ENCODE assay signal across 24 cellular contexts in the genomic region with DNA sequence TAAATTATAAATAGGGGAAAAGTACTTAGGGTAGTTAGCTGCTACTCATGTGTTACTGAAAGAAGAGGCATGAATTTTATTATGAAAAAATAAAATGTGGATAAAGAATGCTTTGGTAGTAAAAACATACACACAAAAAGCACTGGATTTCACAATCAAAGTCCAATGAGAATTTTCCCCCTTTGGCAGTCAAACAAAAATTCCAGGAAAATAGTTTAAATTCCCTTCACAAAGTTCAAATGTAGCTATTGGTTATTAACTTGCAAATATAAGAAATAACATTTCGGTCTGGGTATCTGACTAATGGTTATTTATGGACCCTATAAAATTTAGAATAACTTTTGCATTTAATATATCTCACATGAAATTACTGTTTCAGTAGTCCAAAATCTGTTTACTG.
DNase-seq lines count a peak whose midpoint lies in the region; ATAC-seq, FAIRE-seq and TF ChIP-seq lines count a peak whose summit lies in the region.
"Had no signal": no experiment of that assay in that cellular context is flagged by ENCODE, and none has a peak within 500 bp of the region (broad histone marks: within the 10 kb centered on the region; RNA-seq: fewer than 3 reads in every experiment).

No MANE protein-coding gene starts in this region.

- no peak overlapping the region for H3K27ac ChIP-seq in A549
- H3K27ac ChIP-seq in kidney (ENCODE audit: low read depth in 2 of 2, low read length in 2 of 2): no peak overlapping the region
- H3K27ac ChIP-seq in PC-9: no peak overlapping the region
- H3K27ac ChIP-seq: psoas muscle had no signal

- ATAC-seq in A549: no peak
- ATAC-seq in activated CD4-positive, alpha-beta T cell treated with anti-CD3 and anti-CD28 coated beads for 36 hours: no peak
- ATAC-seq: CD8-positive, alpha-beta T cell; K562; psoas muscle; Right ventricle myocardium inferior had no signal

- intact Hi-C loops in kidney (cut with DNase I): no loop called here
- intact Hi-C loops in activated CD4-positive, alpha-beta T cell treated with anti-CD3 and anti-CD28 coated beads for 36 hours (cut with DNase I, micrococcal nuclease): no loop called here
- intact Hi-C loops in PC-9 (cut with micrococcal nuclease; ENCODE audit: unreplicated experiment): no loop called here

- H4K20me1 ChIP-seq in PC-9 (ENCODE audit: insufficient read depth): no peaks in the 10 kb centered on the region

- no peaks in the 10 kb centered on the region for H3K9me3 Mint-ChIP-seq in activated CD4-positive, alpha-beta T cell treated with anti-CD3 and anti-CD28 coated beads for 36 hours (ENCODE audit: low read depth)
- H3K9me3 Mint-ChIP-seq: activated naive CD4-positive, alpha-beta T cell treated with anti-CD3 and anti-CD28 coated beads for 36 hours; CD8-positive, alpha-beta T cell; H9; memory B cell; nephron; T-helper 1 cell treated with Interleukin-12 subunit alpha and Interleukin-12 subunit beta and Interleukin-4 antibody, amounts not matched to agents 30 μg/mL and 1 μg/mL, for 36 hours had no signal

- peaks cover 13% of the 10 kb centered on the region for H3K4me1 ChIP-seq in A549
- H3K4me1 ChIP-seq in kidney (ENCODE audit: control insufficient read depth in 1 of 2, insufficient read depth in 1 of 2, low read depth in 1 of 2, low read length in 2 of 2): peaks cover 4 to 14% of the 10 kb centered on the region in 2 donors
- H3K4me1 ChIP-seq in PC-9 (replicated peaks; ENCODE audit: insufficient read depth): no peaks in the 10 kb centered on the region

- BruUV-seq in PC-9 (replicated peaks; lab: Mats Ljungman, UMichigan): no TSS peak

- H3K27me3 ChIP-seq in PC-9 (ENCODE audit: insufficient read depth, low read depth): no peaks in the 10 kb centered on the region
- H3K27me3 ChIP-seq: brain microvascular endothelial cell, dorsolateral prefrontal cortex had no signal

- no peak overlapping the region for H2AFZ ChIP-seq in PC-9

- TF ChIP-seq EP300 in A549 (IDR thresholded peaks at IDR 0.05): no peak

- H3K27me3 Mint-ChIP-seq in activated CD4-positive, alpha-beta T cell treated with anti-CD3 and anti-CD28 coated beads for 36 hours: no peaks in the 10 kb centered on the region
- H3K27me3 Mint-ChIP-seq: memory B cell had no signal

- DNase-seq in A549 (ENCODE audit: low read depth in 1 of 2, low spot score in 1 of 2) (no peak), HCEC 1CT (peak; percentile 51), astrocyte of the spinal cord (ENCODE audit: low read depth, low spot score) (peak; percentile 26), kidney (no peak), RCC 7860 (ENCODE audit: low spot score) (no peak), PC-9 (no peak), Ammon's horn (ENCODE audit: low spot score) (no peak)
- no peak for DNase-seq in activated CD4-positive, alpha-beta T cell treated with anti-CD3 and anti-CD28 coated beads for 36 hours
- DNase-seq: activated naive CD4-positive, alpha-beta T cell treated with anti-CD3 and anti-CD28 coated beads for 36 hours; activated T-cell treated with anti-CD3 and anti-CD28 coated beads for 4 hours; brain microvascular endothelial cell; CD8-positive, alpha-beta T cell; DND-41; dorsolateral prefrontal cortex; H9; NCI-H1930; NCI-H446 treated with DMSO at 0.1 percent for 48 hours; psoas muscle had no signal

- H3K9ac ChIP-seq in kidney (ENCODE audit: low read length in 2 of 2): no peak overlapping the region

- no peak overlapping the region for H3K27ac Mint-ChIP-seq in activated CD4-positive, alpha-beta T cell treated with anti-CD3 and anti-CD28 coated beads for 36 hours
- H3K27ac Mint-ChIP-seq: activated naive CD4-positive, alpha-beta T cell treated with anti-CD3 and anti-CD28 coated beads for 36 hours; CD8-positive, alpha-beta T cell; H9; memory B cell; T-helper 1 cell treated with Interleukin-12 subunit alpha and Interleukin-12 subunit beta and Interleukin-4 antibody, amounts not matched to agents 30 μg/mL and 1 μg/mL, for 36 hours had no signal

- H3K36me3 ChIP-seq in kidney (ENCODE audit: control insufficient read depth in 1 of 2, insufficient read depth in 2 of 2, low read length in 2 of 2) (no peaks in the 10 kb centered on the region), PC-9 (ENCODE audit: low read depth) (no peaks in the 10 kb centered on the region)
- H3K36me3 ChIP-seq: brain microvascular endothelial cell had no signal

- 18% methylated on average over 1 of the region's 1 CpG for WGBS in A549 (ENCODE audit: missing lambda C conversion rate)

- no peak for FAIRE-seq in A549 (lab: Jason Lieb, UNC)
- FAIRE-seq in kidney (lab: Jason Lieb, UNC): peak; percentile 58
- no peak for FAIRE-seq in RCC 7860 (lab: Jason Lieb, UNC)
- FAIRE-seq: K562, keratinocyte had no signal

- no peaks in the 10 kb centered on the region for H3K36me3 Mint-ChIP-seq in activated CD4-positive, alpha-beta T cell treated with anti-CD3 and anti-CD28 coated beads for 36 hours (ENCODE audit: low read depth)
- H3K36me3 Mint-ChIP-seq: CD8-positive, alpha-beta T cell had no signal

- CTCF ChIA-PET in A549 (lab: Yijun Ruan, JAX): no interaction called here
- CTCF ChIA-PET in activated CD4-positive, alpha-beta T cell treated with anti-CD3 and anti-CD28 coated beads for 36 hours (lab: Charles Lee): no interaction called here
- CTCF ChIA-PET in PC-9 (lab: Charles Lee): no interaction called here

- no peaks in the 10 kb centered on the region for H3K9me2 ChIP-seq in PC-9 (ENCODE audit: insufficient read depth)

- H3F3A ChIP-seq in PC-9 (ENCODE audit: insufficient read depth, low read depth): no peaks in the 10 kb centered on the region

- no peak for TF ChIP-seq POLR2A in A549 (IDR thresholded peaks at IDR 0.05; ENCODE audit: low read length)

- TF ChIP-seq RAD21 in A549 (conservative IDR thresholded peaks at IDR 0.05 in 1 of 2, IDR thresholded peaks at IDR 0.05 in 1 of 2): no peak

- H3K9me3 ChIP-seq in A549 (no peaks in the 10 kb centered on the region), kidney (ENCODE audit: control insufficient read depth in 1 of 2, low read length in 2 of 2) (no peaks in the 10 kb centered on the region), PC-9 (ENCODE audit: insufficient read depth, low read depth) (no peaks in the 10 kb centered on the region)
- H3K9me3 ChIP-seq: psoas muscle had no signal

- in situ Hi-C loops in astrocyte of the spinal cord (cut with HindIII; ENCODE audit: low sequenced_read_pairs): no loop called here

- H3K4me3 ChIP-seq in A549 (no peak overlapping the region), astrocyte of the spinal cord (ENCODE audit: low read depth, low read length) (no peak overlapping the region), kidney (ENCODE audit: low read length in 2 of 2) (no peak overlapping the region), PC-9 (no peak overlapping the region)
- H3K4me3 ChIP-seq: K562, psoas muscle had no signal

- H3K79me2 ChIP-seq in PC-9 (ENCODE audit: low read depth): no peaks in the 10 kb centered on the region

- H3K4me2 ChIP-seq in A549 (peak overlapping the region; percentile 46), PC-9 (no peak overlapping the region)

- no peak overlapping the region for H3K4me3 Mint-ChIP-seq in activated CD4-positive, alpha-beta T cell treated with anti-CD3 and anti-CD28 coated beads for 36 hours
- H3K4me3 Mint-ChIP-seq: activated naive CD4-positive, alpha-beta T cell treated with anti-CD3 and anti-CD28 coated beads for 36 hours; CD8-positive, alpha-beta T cell; H9; memory B cell; nephron; T-helper 1 cell treated with Interleukin-12 subunit alpha and Interleukin-12 subunit beta and Interleukin-4 antibody, amounts not matched to agents 30 μg/mL and 1 μg/mL, for 36 hours had no signal

- TF ChIP-seq CTCF in A549 (IDR thresholded peaks at IDR 0.05) (no peak), astrocyte of the spinal cord (IDR thresholded peaks at IDR 0.05; ENCODE audit: low read depth, low read length) (no peak), kidney (IDR thresholded peaks at IDR 0.05; ENCODE audit: borderline replicate concordance, extremely low read depth, insufficient read depth) (no peak), PC-9 (conservative IDR thresholded peaks at IDR 0.05) (no peak)

- no peaks in the 10 kb centered on the region for H3K4me1 Mint-ChIP-seq in activated CD4-positive, alpha-beta T cell treated with anti-CD3 and anti-CD28 coated beads for 36 hours

- POLR2A ChIA-PET in A549 (lab: Yijun Ruan, JAX) (no interaction called here), PC-9 (lab: Charles Lee; ENCODE audit: unreplicated experiment) (interaction anchor here (0.5 kb wide), 1 partner anchor 94 kb away, joined by 4 read pairs; no protein-coding TSS in a partner anchor)
- POLR2A ChIA-PET in activated CD4-positive, alpha-beta T cell treated with anti-CD3 and anti-CD28 coated beads for 36 hours (lab: Charles Lee): no interaction called here

TF ChIP-seq in A549, 52 proteins besides CTCF, POLR2A, EP300 and RAD21:
- TF ChIP-seq CEBPB (IDR thresholded peaks at IDR 0.05): peak in 1 of 2 experiments; percentile 10; a peak in 1 of 4 replicates
- TF ChIP-seq, protein P1, sequence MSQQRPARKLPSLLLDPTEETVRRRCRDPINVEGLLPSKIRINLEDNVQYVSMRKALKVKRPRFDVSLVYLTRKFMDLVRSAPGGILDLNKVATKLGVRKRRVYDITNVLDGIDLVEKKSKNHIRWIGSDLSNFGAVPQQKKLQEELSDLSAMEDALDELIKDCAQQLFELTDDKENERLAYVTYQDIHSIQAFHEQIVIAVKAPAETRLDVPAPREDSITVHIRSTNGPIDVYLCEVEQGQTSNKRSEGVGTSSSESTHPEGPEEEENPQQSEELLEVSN (IDR thresholded peaks at IDR 0.05; ENCODE audit: borderline replicate concordance, low read depth): no peak
- no peak for TF ChIP-seq JUN (IDR thresholded peaks at IDR 0.05)
- no peak for TF ChIP-seq ZFP36 (IDR thresholded peaks at IDR 0.05; ENCODE audit: borderline replicate concordance, partially characterized antibody)

Comparison
In these comparisons a context has a peak if more than half of its experiments do, and no peak if none do; other contexts are left out.
1. DNase-seq: peak in HCEC 1CT (single experiment) and astrocyte of the spinal cord (single experiment); none in A549 (0 of 2), kidney (single experiment), RCC 7860 (single experiment), activated CD4-positive, alpha-beta T cell treated with anti-CD3 and anti-CD28 coated beads for 36 hours (single experiment), PC-9 (0 of 2) and Ammon's horn (single experiment).